In the genomic region with DNA sequence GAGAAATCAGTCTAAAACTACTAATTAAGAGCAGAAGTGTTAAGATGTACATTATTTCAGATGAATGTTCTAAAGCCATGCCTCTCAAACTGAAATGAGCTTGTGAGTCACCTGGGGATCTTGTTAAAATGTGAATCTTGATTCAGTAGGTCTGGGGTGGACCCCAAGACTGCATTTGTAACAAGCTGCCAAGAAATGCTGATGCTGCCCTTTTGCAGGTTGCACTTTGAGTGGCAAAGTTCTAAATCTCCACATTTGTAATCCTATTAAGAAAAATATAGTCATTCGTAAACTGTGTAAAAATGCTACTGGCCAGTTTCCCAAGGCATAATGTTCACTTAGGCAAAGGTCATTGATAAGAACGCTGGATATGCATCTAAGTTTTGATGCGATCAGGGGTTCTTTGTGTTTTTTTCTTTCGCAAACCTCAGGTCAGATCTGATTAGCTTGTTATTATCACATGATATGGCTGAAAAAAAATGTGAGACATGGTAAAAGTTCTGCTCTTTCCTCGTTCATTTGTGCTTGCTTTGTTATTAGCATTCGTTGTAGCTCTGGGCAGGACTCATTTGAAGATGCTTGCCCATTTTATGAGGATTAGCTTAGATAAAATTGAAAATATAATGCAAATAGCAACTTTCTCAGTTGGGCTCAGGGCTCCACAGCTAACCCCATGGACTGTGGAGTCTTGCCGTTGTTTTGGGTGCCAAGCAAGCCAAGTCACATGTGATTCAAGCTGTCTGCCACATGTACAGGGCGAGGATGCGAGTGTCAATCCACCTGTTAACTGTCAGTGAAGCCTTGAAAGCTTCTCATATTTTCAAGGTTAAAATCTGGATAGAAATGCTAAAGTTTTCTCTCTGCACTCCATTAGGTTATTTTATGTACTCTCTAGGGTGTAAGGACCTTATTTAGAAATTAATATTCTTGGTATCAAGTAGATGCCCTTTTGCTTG, we compare ENCODE assay signal across 21 cellular contexts. TPM values are rescaled to one million over a fixed set of nuclear protein-coding genes. Genes with fewer than 3 reads are reported as not detected.
"Had no signal": no experiment of that assay in that cellular context is flagged by ENCODE, and none has a peak within 500 bp of the region (broad histone marks: within the 10 kb centered on the region; RNA-seq: fewer than 3 reads in every experiment).

No MANE protein-coding gene starts in this region.

- DNase-seq: central memory CD4-positive, alpha-beta T cell; effector memory CD4-positive, alpha-beta T cell; immature natural killer cell; natural killer cell; right cardiac atrium; stimulated activated CD4-positive, alpha-beta T cell treated with anti-CD3 and anti-CD28 coated beads, Interleukin-4, amount 100 ng/mL, for 1 hour; stimulated activated CD8-positive, alpha-beta memory T cell treated with anti-CD3 and anti-CD28 coated beads, Interleukin-4, amount 100 ng/mL, for 48 hours; testis had no signal

- H3K4me1 ChIP-seq: testis, tibial nerve had no signal

- H3K27me3 ChIP-seq: esophagus muscularis mucosa, gastroesophageal sphincter, testis, tibial nerve had no signal

- H3K27me3 Mint-ChIP-seq: stimulated activated memory B cell treated with anti-CD40 and anti-IgM and Interleukin-4, amounts not matched to agents 10 μg/mL and 1 μg/mL and 100 μg/mL, for 72 hours; stimulated activated naive CD8-positive, alpha-beta T cell treated with anti-CD3 and anti-CD28 coated beads, Interleukin-15, Interleukin-2, amounts not matched to agents 100 ng/mL and 50 ng/mL, for 24 hours had no signal

- ATAC-seq: gastroesophageal sphincter; natural killer cell; right cardiac atrium; stimulated activated memory B cell treated with anti-CD40 and anti-IgM and Interleukin-4, amounts not matched to agents 10 μg/mL and 1 μg/mL and 100 μg/mL, for 72 hours had no signal

- H3K27ac ChIP-seq: epithelial cell of prostate, gastroesophageal sphincter, testis, tibial nerve had no signal

- H3K4me1 Mint-ChIP-seq: mesothelial cell of epicardium, neural crest cell had no signal

- H3K27ac Mint-ChIP-seq: mesothelial cell of epicardium; natural killer cell; progenitor cell of endocrine pancreas; stimulated activated memory B cell treated with anti-CD40 and anti-IgM and Interleukin-4, amounts not matched to agents 10 μg/mL and 1 μg/mL and 100 μg/mL, for 72 hours; stimulated activated naive CD8-positive, alpha-beta T cell treated with anti-CD3 and anti-CD28 coated beads, Interleukin-15, Interleukin-2, amounts not matched to agents 100 ng/mL and 50 ng/mL, for 24 hours had no signal

- H3K4me3 Mint-ChIP-seq: immature natural killer cell; mesothelial cell of epicardium; natural killer cell; neural crest cell; stimulated activated memory B cell treated with anti-CD40 and anti-IgM and Interleukin-4, amounts not matched to agents 10 μg/mL and 1 μg/mL and 100 μg/mL, for 72 hours; stimulated activated naive CD8-positive, alpha-beta T cell treated with anti-CD3 and anti-CD28 coated beads, Interleukin-15, Interleukin-2, amounts not matched to agents 100 ng/mL and 50 ng/mL, for 24 hours had no signal

- H3K4me3 ChIP-seq: esophagus muscularis mucosa, gastroesophageal sphincter, testis, tibial nerve had no signal

- H3K9me3 ChIP-seq: esophagus muscularis mucosa, gastroesophageal sphincter, testis, tibial nerve had no signal

- H3K36me3 Mint-ChIP-seq: mesothelial cell of epicardium had no signal

- H3K36me3 ChIP-seq: tibial nerve had no signal

RNA-seq across cellular contexts. Expression of gene PTTG2, which starts 57.2 kb away (rescaled TPM):
- total RNA-seq: lower leg skin, mesothelial cell of epicardium, myocyte, neural crest cell, osteocyte, progenitor cell of endocrine pancreas had no signal
- polyA plus RNA-seq: immature natural killer cell, keratinocyte had no signal
